ENCODE assay signal across 22 cellular contexts in the genomic region with DNA sequence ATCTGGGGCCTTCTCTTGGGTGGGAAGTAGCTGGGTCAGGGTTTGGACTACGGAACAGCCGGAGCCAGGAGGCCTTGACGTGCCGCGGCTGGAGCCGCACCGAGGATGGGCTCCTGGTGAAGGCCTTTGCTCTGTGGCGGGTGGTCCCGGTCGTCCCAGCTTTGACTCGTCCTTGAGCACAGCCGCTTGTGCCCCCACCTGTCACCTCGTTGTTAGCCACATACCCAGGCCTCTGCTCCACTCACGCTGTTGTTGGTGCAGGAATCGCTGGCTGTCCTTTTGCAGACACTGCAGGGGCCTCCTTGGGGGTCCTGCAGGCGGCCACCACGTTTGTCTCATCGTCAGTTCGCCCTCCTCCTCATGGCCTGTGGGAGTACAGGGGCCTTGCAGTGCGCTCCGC. TPM values are rescaled to one million over a fixed set of nuclear protein-coding genes. Genes with fewer than 3 reads are reported as not detected.
DNase-seq lines count a peak whose midpoint lies in the region; ATAC-seq and TF ChIP-seq lines count a peak whose summit lies in the region.
"Had no signal": no experiment of that assay in that cellular context is flagged by ENCODE, and none has a peak within 500 bp of the region (broad histone marks: within the 10 kb centered on the region; RNA-seq: fewer than 3 reads in every experiment).

No MANE protein-coding gene starts in this region.

- H3K27ac ChIP-seq in RWPE1 = 0 out of 2 replicates have a peak overlapping the region, but pooled peaks have one; percentile 35
- no peak overlapping the region for H3K27ac ChIP-seq in endodermal cell (ENCODE audit: low read depth, low read length)

- TF ChIP-seq CTCF in Calu3 (IDR thresholded peaks at IDR 0.05; ENCODE audit: unreplicated experiment) (no peak), RWPE1 (conservative IDR thresholded peaks at IDR 0.05; ENCODE audit: low read depth) (no peak), endodermal cell (conservative IDR thresholded peaks at IDR 0.05) (no peak)

- H3K27me3 Mint-ChIP-seq in Calu3 (ENCODE audit: unreplicated experiment) (no peaks in the 10 kb centered on the region), endodermal cell (ENCODE audit: insufficient read depth) (no peaks in the 10 kb centered on the region)
- H3K27me3 Mint-ChIP-seq: CD4-positive, CD25-positive, alpha-beta regulatory T cell had no signal

- no peaks in the 10 kb centered on the region for H3K9me3 ChIP-seq in endodermal cell (ENCODE audit: control insufficient read depth, low read length)
- H3K9me3 ChIP-seq: Caco-2 had no signal

- DNase-seq in Calu3 (no peak), RWPE1 (ENCODE audit: low spot score) (no peak), endodermal cell (no peak), CD1c-positive myeloid dendritic cell (ENCODE audit: extremely low spot score) (no peak), NCI-H146 (lab: John Stamatoyannopoulos, UW) (no peak)
- no peak for DNase-seq in stimulated activated effector memory CD8-positive, alpha-beta T cell treated with anti-CD3 and anti-CD28 coated beads, Interleukin-12 subunit alpha, Interleukin-12 subunit beta, amount 100 ng/mL, for 72 hours (ENCODE audit: low spot score in 2 of 2)
- DNase-seq: C1 segment of cervical spinal cord; Caco-2; CD4-positive, CD25-positive, alpha-beta regulatory T cell; CD8-positive, alpha-beta T cell; DMS 273 treated with DMSO at 0.1 percent for 48 hours; DMS79; EL; GDM1; H9 had no signal

- WGBS in endodermal cell (ENCODE audit: insufficient coverage in 1 of 2, insufficient read length in 1 of 2), 2 experiments = 94 to 96% methylated on average over 19 to 21 of the region's 21 CpGs

- no peak overlapping the region for H3K4me3 Mint-ChIP-seq in Calu3 (ENCODE audit: low read depth, unreplicated experiment)
- no peak overlapping the region for H3K4me3 Mint-ChIP-seq in endodermal cell
- no peak overlapping the region for H3K4me3 Mint-ChIP-seq in stimulated activated effector memory CD8-positive, alpha-beta T cell treated with anti-CD3 and anti-CD28 coated beads, Interleukin-12 subunit alpha, Interleukin-12 subunit beta, amount 100 ng/mL, for 72 hours
- H3K4me3 Mint-ChIP-seq: CD8-positive, alpha-beta T cell; GM23338 had no signal

- POLR2A ChIA-PET in RWPE1 (lab: Yijun Ruan, JAX; ENCODE audit: low non-redundant PET) = no interaction called here

- H3K27me3 ChIP-seq in endodermal cell (ENCODE audit: control insufficient read depth, insufficient read depth, low read length, poor library complexity, severe bottlenecking) = no peaks in the 10 kb centered on the region

- no peak overlapping the region for H3K9ac ChIP-seq in endodermal cell (ENCODE audit: extremely low read depth, low read length, poor library complexity, severe bottlenecking)

- H3K36me3 Mint-ChIP-seq in Calu3 (ENCODE audit: insufficient read depth, unreplicated experiment) (peaks cover 74% of the 10 kb centered on the region), endodermal cell (ENCODE audit: low read depth) (peaks cover 71% of the 10 kb centered on the region)
- peaks cover 95% of the 10 kb centered on the region for H3K36me3 Mint-ChIP-seq in stimulated activated effector memory CD8-positive, alpha-beta T cell treated with anti-CD3 and anti-CD28 coated beads, Interleukin-12 subunit alpha, Interleukin-12 subunit beta, amount 100 ng/mL, for 72 hours

- H3K4me1 Mint-ChIP-seq in Calu3 (ENCODE audit: low read depth, unreplicated experiment) = peaks cover under 1% of the 10 kb centered on the region
- no peaks in the 10 kb centered on the region for H3K4me1 Mint-ChIP-seq in endodermal cell
- H3K4me1 Mint-ChIP-seq in stimulated activated effector memory CD8-positive, alpha-beta T cell treated with anti-CD3 and anti-CD28 coated beads, Interleukin-12 subunit alpha, Interleukin-12 subunit beta, amount 100 ng/mL, for 72 hours = peaks cover 39% of the 10 kb centered on the region
- H3K4me1 Mint-ChIP-seq: GM23338, H9 had no signal

- H3K36me3 ChIP-seq in endodermal cell (ENCODE audit: control insufficient read depth, insufficient read depth, low read length) = peaks cover 71% of the 10 kb centered on the region

- no TSS peak for BruUV-seq in Calu3 (replicated peaks; lab: Mats Ljungman, UMichigan)

- intact Hi-C loops in Calu3 (cut with micrococcal nuclease; ENCODE audit: unreplicated experiment) = no loop called here

- H3K27ac Mint-ChIP-seq in Calu3 (ENCODE audit: unreplicated experiment) (peak overlapping the region; percentile 36), endodermal cell (peak overlapping the region; percentile 9)
- H3K27ac Mint-ChIP-seq in stimulated activated effector memory CD8-positive, alpha-beta T cell treated with anti-CD3 and anti-CD28 coated beads, Interleukin-12 subunit alpha, Interleukin-12 subunit beta, amount 100 ng/mL, for 72 hours = peak overlapping the region; percentile 63
- H3K27ac Mint-ChIP-seq: GM23338 had no signal

- H3K4me3 ChIP-seq in endodermal cell (ENCODE audit: low read length) = no peak overlapping the region
- H3K4me3 ChIP-seq: GM12878, GM23338 had no signal

- CTCF ChIA-PET in Calu3 (lab: Charles Lee) (no interaction called here), RWPE1 (lab: Yijun Ruan, JAX) (no interaction called here)

- no peaks in the 10 kb centered on the region for H3K9me3 Mint-ChIP-seq in Calu3 (ENCODE audit: low read depth, unreplicated experiment)
- no peaks in the 10 kb centered on the region for H3K9me3 Mint-ChIP-seq in endodermal cell
- H3K9me3 Mint-ChIP-seq in stimulated activated effector memory CD8-positive, alpha-beta T cell treated with anti-CD3 and anti-CD28 coated beads, Interleukin-12 subunit alpha, Interleukin-12 subunit beta, amount 100 ng/mL, for 72 hours = no peaks in the 10 kb centered on the region
- H3K9me3 Mint-ChIP-seq: CD4-positive, CD25-positive, alpha-beta regulatory T cell; CD8-positive, alpha-beta T cell; GM23338; H9 had no signal

- ATAC-seq in stimulated activated effector memory CD8-positive, alpha-beta T cell treated with anti-CD3 and anti-CD28 coated beads, Interleukin-12 subunit alpha, Interleukin-12 subunit beta, amount 100 ng/mL, for 72 hours = no peak
- ATAC-seq: CD8-positive, alpha-beta T cell; GM12878; GM23338; HCT116 had no signal

- H3K4me1 ChIP-seq in endodermal cell (ENCODE audit: control insufficient read depth, insufficient read depth, low read length) = no peaks in the 10 kb centered on the region

RNA-seq across cellular contexts. Expression of a gene that starts 17.1 kb away (rescaled TPM):
- total RNA-seq in Calu3 (2022) = 42.3 and 43.2 TPM in 2 replicates
- total RNA-seq in endodermal cell = 10 to 100 TPM; 43.4 to 48.0 TPM
- polyA plus RNA-seq in endodermal cell (2013, experiment 1 of 2) = 23.9 TPM
- 22.0 TPM for polyA plus RNA-seq in endodermal cell (2013, experiment 2 of 2)

RNA-seq across cellular contexts. Expression of a gene that starts 22.4 kb away (rescaled TPM):
- total RNA-seq in Calu3 (2022) (48.7 and 93.5 TPM in 2 replicates), endodermal cell (10 to 100 TPM in 1 of 2 donors, 1 to 10 TPM in 1; 9.3 to 16.8 TPM)
- 12.8 TPM for polyA plus RNA-seq in endodermal cell (2013, experiment 1 of 2)
- 12.0 TPM for polyA plus RNA-seq in endodermal cell (2013, experiment 2 of 2)

RNA-seq across cellular contexts. Expression of a gene that starts 31.4 kb away (rescaled TPM):
- total RNA-seq in Calu3 (2022) (5.0 and 7.6 TPM in 2 replicates), endodermal cell (under 1 TPM; 0.13 to 0.27 TPM)
- not detected for polyA plus RNA-seq in endodermal cell (2013, experiment 1 of 2)
- polyA plus RNA-seq in endodermal cell (2013, experiment 2 of 2) = not detected
- total RNA-seq: A172; A673; CD4-positive, CD25-positive, alpha-beta regulatory T cell; CD8-positive, alpha-beta T cell; GM12878; GM23338; H4; H9 had no signal
- polyA plus RNA-seq: BJ; CD4-positive, CD25-positive, alpha-beta regulatory T cell; GM23338 had no signal

RNA-seq across cellular contexts. Expression of a gene that starts 32.6 kb away (rescaled TPM):
- total RNA-seq in Calu3 (2022) = 93.3 and 100 TPM in 2 replicates
- 10 to 100 TPM; 34.2 to 36.3 TPM for total RNA-seq in endodermal cell
- polyA plus RNA-seq in endodermal cell (2013, experiment 1 of 2) = 11.3 TPM
- 14.6 TPM for polyA plus RNA-seq in endodermal cell (2013, experiment 2 of 2)

RNA-seq across cellular contexts. Expression of a gene that starts 32.8 kb away (rescaled TPM):
- total RNA-seq in Calu3 (2022) = 7.2 and 7.8 TPM in 2 replicates
- 10 to 100 TPM in 1 of 2 donors, 1 to 10 TPM in 1; 8.5 to 13.3 TPM for total RNA-seq in endodermal cell
- 1.8 TPM for polyA plus RNA-seq in endodermal cell (2013, experiment 1 of 2)
- 1.8 TPM for polyA plus RNA-seq in endodermal cell (2013, experiment 2 of 2)

Comparison
In these comparisons a context has a peak if more than half of its experiments do, and no peak if none do; other contexts are left out.
1. H3K27ac Mint-ChIP-seq: peak in every context shown above with its lines; median percentile 63 in stimulated activated effector memory CD8-positive, alpha-beta T cell treated with anti-CD3 and anti-CD28 coated beads, Interleukin-12 subunit alpha, Interleukin-12 subunit beta, amount 100 ng/mL, for 72 hours; 36 in Calu3; 9 in endodermal cell.